In genomic region chr18:57846258-57846657, GRCh38 we compare ENCODE assay signal across 11 cellular contexts. TPM values are rescaled to one million over a fixed set of nuclear protein-coding genes. Genes with fewer than 3 reads are reported as not detected.
DNase-seq lines count a peak whose midpoint lies in the region; ATAC-seq and TF ChIP-seq lines count a peak whose summit lies in the region.
"Had no signal": no experiment of that assay in that cellular context is flagged by ENCODE, and none has a peak within 500 bp of the region (broad histone marks: within the 10 kb centered on the region; RNA-seq: fewer than 3 reads in every experiment).

No MANE protein-coding gene starts in this region.

- no peak for TF ChIP-seq CTCF in astrocyte of the cerebellum (IDR thresholded peaks at IDR 0.05; ENCODE audit: low read depth, low read length, missing control alignments)

- in situ Hi-C loops in astrocyte of the cerebellum (cut with HindIII; ENCODE audit: low sequenced_read_pairs): no loop called here

- POLR2A ChIA-PET in T-cell (lab: Charles Lee): no interaction called here

- DNase-seq in AG08395 (ENCODE audit: low spot score) (peak; percentile 65), astrocyte of the cerebellum (ENCODE audit: low read depth) (peak; percentile 27), kidney tubule cell (ENCODE audit: low spot score) (peak; percentile 57), T-cell (no peak)
- no peak for DNase-seq in effector CD4-positive, alpha-beta T cell
- DNase-seq: natural killer cell, T-helper 17 cell had no signal

- no peak for TF ChIP-seq RAD21 in Ishikawa (IDR thresholded peaks at IDR 0.05; ENCODE audit: low read depth)

- TF ChIP-seq EP300 in Ishikawa (IDR thresholded peaks at IDR 0.05; ENCODE audit: borderline replicate concordance): no peak

- H3K27ac Mint-ChIP-seq in T-cell: no peak overlapping the region
- H3K27ac Mint-ChIP-seq: natural killer cell, T-helper 17 cell had no signal

- peaks cover 0 to 7% (median 0%) of the 10 kb centered on the region in 3 donors for H3K9me3 Mint-ChIP-seq in T-cell
- H3K9me3 Mint-ChIP-seq: natural killer cell had no signal

- CTCF ChIA-PET in T-cell (lab: Charles Lee): no interaction called here

- peaks cover 0 to 3% (median 0%) of the 10 kb centered on the region in 3 donors for H3K4me1 Mint-ChIP-seq in T-cell
- H3K4me1 Mint-ChIP-seq: natural killer cell, T-helper 17 cell had no signal

- peaks cover 15 to 24% of the 10 kb centered on the region in 2 donors for H3K27me3 Mint-ChIP-seq in T-cell

- H3K36me3 Mint-ChIP-seq in T-cell: no peaks in the 10 kb centered on the region
- H3K36me3 Mint-ChIP-seq: natural killer cell had no signal

- H3K4me3 ChIP-seq in astrocyte of the cerebellum (ENCODE audit: low read depth, low read length): no peak overlapping the region

- no peak overlapping the region for H3K4me3 Mint-ChIP-seq in T-cell
- H3K4me3 Mint-ChIP-seq: natural killer cell, T-helper 17 cell had no signal

- ATAC-seq in GM19023 (IDR thresholded peaks at IDR 0.05; ENCODE audit: unreplicated experiment) (no peak), HG03045 (IDR thresholded peaks at IDR 0.05; ENCODE audit: unreplicated experiment) (no peak), T-cell (replicated peaks in 1 of 4) (no peak)
- ATAC-seq: esophagus mucosa, natural killer cell, T-helper 17 cell had no signal

TF ChIP-seq in Ishikawa, 13 proteins besides CTCF, POLR2A, EP300 and RAD21:
- TF ChIP-seq EGR1 (IDR thresholded peaks at IDR 0.05) (no peak), TEAD4 (IDR thresholded peaks at IDR 0.05) (0 out of 2 replicates have a peak, but pooled peaks have one; percentile 13)
TF ChIP-seq in Ishikawa: peak in this region for 1.

RNA-seq across cellular contexts. Expression of gene ATP8B1, which starts 43.1 kb away (rescaled TPM):
- total RNA-seq in T-cell: under 1 TPM in 3 of 5 donors, not detected in 2; 0.35 to 0.46 (median 0.44) TPM
- total RNA-seq: natural killer cell, T-helper 17 cell had no signal

Comparison
In these comparisons a context has a peak if more than half of its experiments do, and no peak if none do; other contexts are left out.
1. DNase-seq: peak in AG08395 (single experiment), astrocyte of the cerebellum (single experiment) and kidney tubule cell (single experiment); none in T-cell (0 of 34) and effector CD4-positive, alpha-beta T cell (single experiment).